In the genomic region with DNA sequence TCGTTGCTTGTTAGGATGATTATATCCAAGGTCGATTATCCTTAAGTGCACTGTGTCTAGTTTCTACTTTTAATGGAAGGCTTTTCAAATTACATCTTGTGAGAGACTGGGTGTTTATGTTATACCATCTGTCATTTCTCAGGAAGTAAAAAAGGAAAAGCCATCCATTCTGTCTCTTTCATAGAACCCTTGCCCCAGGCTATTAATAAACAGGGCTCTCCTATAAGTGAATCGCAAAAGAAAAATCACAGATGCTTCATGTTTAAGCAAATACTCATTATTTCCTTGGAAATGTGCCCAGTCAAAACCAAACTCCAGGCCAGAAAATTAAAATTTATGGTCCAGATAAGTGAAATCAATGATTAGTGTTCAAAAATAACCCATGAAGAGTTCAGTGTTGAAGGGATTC, we compare ENCODE assay signal across 10 cellular contexts. TPM values are rescaled to one million over a fixed set of nuclear protein-coding genes. Genes with fewer than 3 reads are reported as not detected.
DNase-seq lines count a peak whose midpoint lies in the region; ATAC-seq and TF ChIP-seq lines count a peak whose summit lies in the region.
"Had no signal": no experiment of that assay in that cellular context is flagged by ENCODE, and none has a peak within 500 bp of the region (broad histone marks: within the 10 kb centered on the region; RNA-seq: fewer than 3 reads in every experiment).

No MANE protein-coding gene starts in this region.

- ATAC-seq in SK-N-SH treated with all-trans-retinoic acid at 6 μM for 48 hours: peak; percentile 81
- no peak for ATAC-seq in GM19035 (IDR thresholded peaks at IDR 0.05; ENCODE audit: unreplicated experiment)

- H3K27ac Mint-ChIP-seq in mesothelial cell of epicardium: peak overlapping the region; percentile 63
- H3K27ac Mint-ChIP-seq: activated T-helper 2 cell treated with anti-CD3 and anti-CD28 coated beads, Interferon-gamma antibody, Interleukin-2, Interleukin-4, amounts not matched to agents 10 μg/mL and 5 μg/mL and 100 μg/mL, durations not matched to agents 14 hours and 24 hours and 36 hours; immature natural killer cell had no signal

- no peaks in the 10 kb centered on the region for H3K27me3 Mint-ChIP-seq in mesothelial cell of epicardium (ENCODE audit: low read depth)

- peaks cover 40% of the 10 kb centered on the region for H3K4me1 Mint-ChIP-seq in mesothelial cell of epicardium
- H3K4me1 Mint-ChIP-seq: immature natural killer cell had no signal

- no peak for TF ChIP-seq CTCF in mesothelial cell of epicardium (IDR thresholded peaks at IDR 0.05; ENCODE audit: unreplicated experiment)

- peak overlapping the region; percentile 0 for H3K4me3 Mint-ChIP-seq in mesothelial cell of epicardium
- H3K4me3 Mint-ChIP-seq: immature natural killer cell had no signal

- H3K36me3 Mint-ChIP-seq in mesothelial cell of epicardium: peaks cover 2% of the 10 kb centered on the region
- H3K36me3 Mint-ChIP-seq: immature natural killer cell had no signal

- H3K27ac ChIP-seq in caudate nucleus (ENCODE audit: low read depth, low read length): no peak overlapping the region

- H3K9me3 Mint-ChIP-seq in mesothelial cell of epicardium: no peaks in the 10 kb centered on the region
- H3K9me3 Mint-ChIP-seq: activated T-helper 2 cell treated with anti-CD3 and anti-CD28 coated beads, Interferon-gamma antibody, Interleukin-2, Interleukin-4, amounts not matched to agents 10 μg/mL and 5 μg/mL and 100 μg/mL, durations not matched to agents 14 hours and 24 hours and 36 hours; immature natural killer cell had no signal

- peak; percentile 8 for DNase-seq in Daoy (ENCODE audit: low read depth)
- DNase-seq in NCI-H1694 (lab: John Stamatoyannopoulos, UW): peak; percentile 94
- no peak for DNase-seq in mesothelial cell of epicardium (ENCODE audit: low spot score in 2 of 2, unreplicated experiment in 2 of 2)
- no peak for DNase-seq in DMS114 treated with DMSO at 0.1 percent for 48 hours (lab: John Stamatoyannopoulos, UW; ENCODE audit: unreplicated experiment)
- DNase-seq in caudate nucleus (lab: John Stamatoyannopoulos, UW): no peak
- DNase-seq in mucosa of gallbladder (ENCODE audit: low spot score): no peak
- DNase-seq: immature natural killer cell had no signal

TF ChIP-seq in SK-N-SH treated with all-trans-retinoic acid at 6 μM for 48 hours, 23 proteins besides CTCF, POLR2A, EP300 and RAD21 (continues in another document):
- peak; percentile 92 for TF ChIP-seq ZC3H10 (CRISPR knock-in tag; IDR thresholded peaks at IDR 0.05)
- TF ChIP-seq, protein P1, sequence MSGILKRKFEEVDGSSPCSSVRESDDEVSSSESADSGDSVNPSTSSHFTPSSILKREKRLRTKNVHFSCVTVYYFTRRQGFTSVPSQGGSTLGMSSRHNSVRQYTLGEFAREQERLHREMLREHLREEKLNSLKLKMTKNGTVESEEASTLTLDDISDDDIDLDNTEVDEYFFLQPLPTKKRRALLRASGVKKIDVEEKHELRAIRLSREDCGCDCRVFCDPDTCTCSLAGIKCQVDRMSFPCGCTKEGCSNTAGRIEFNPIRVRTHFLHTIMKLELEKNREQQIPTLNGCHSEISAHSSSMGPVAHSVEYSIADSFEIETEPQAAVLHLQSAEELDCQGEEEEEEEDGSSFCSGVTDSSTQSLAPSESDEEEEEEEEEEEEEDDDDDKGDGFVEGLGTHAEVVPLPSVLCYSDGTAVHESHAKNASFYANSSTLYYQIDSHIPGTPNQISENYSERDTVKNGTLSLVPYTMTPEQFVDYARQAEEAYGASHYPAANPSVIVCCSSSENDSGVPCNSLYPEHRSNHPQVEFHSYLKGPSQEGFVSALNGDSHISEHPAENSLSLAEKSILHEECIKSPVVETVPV (CRISPR knock-in tag; IDR thresholded peaks at IDR 0.05): peak; percentile 90
- no peak for TF ChIP-seq ZNF70 (CRISPR knock-in tag; IDR thresholded peaks at IDR 0.05)
- TF ChIP-seq BACH2 (CRISPR knock-in tag; IDR thresholded peaks at IDR 0.05; ENCODE audit: borderline replicate concordance): no peak
- TF ChIP-seq ZNF8 (CRISPR knock-in tag; IDR thresholded peaks at IDR 0.05): peak; percentile 65; the same call in 1 of the 2 replicates
- TF ChIP-seq RARB (CRISPR knock-in tag; IDR thresholded peaks at IDR 0.05): peak; percentile 70; the same call in 1 of the 2 replicates
- no peak for TF ChIP-seq ZNF565 (CRISPR knock-in tag; conservative IDR thresholded peaks at IDR 0.05; ENCODE audit: low read depth)
- TF ChIP-seq, protein P2, sequence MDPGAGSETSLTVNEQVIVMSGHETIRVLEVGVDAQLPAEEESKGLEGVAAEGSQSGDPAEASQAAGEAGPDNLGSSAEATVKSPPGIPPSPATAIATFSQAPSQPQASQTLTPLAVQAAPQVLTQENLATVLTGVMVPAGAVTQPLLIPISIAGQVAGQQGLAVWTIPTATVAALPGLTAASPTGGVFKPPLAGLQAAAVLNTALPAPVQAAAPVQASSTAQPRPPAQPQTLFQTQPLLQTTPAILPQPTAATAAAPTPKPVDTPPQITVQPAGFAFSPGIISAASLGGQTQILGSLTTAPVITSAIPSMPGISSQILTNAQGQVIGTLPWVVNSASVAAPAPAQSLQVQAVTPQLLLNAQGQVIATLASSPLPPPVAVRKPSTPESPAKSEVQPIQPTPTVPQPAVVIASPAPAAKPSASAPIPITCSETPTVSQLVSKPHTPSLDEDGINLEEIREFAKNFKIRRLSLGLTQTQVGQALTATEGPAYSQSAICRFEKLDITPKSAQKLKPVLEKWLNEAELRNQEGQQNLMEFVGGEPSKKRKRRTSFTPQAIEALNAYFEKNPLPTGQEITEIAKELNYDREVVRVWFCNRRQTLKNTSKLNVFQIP (CRISPR knock-in tag; IDR thresholded peaks at IDR 0.05; ENCODE audit: borderline replicate concordance, low read depth): no peak; the same call in 1 of the 2 replicates
- TF ChIP-seq TCF4 (CRISPR knock-in tag; IDR thresholded peaks at IDR 0.05; ENCODE audit: borderline replicate concordance): peak; percentile 95
- TF ChIP-seq CSDC2 (CRISPR knock-in tag; IDR thresholded peaks at IDR 0.05): no peak
- no peak for TF ChIP-seq PPARA (CRISPR knock-in tag; IDR thresholded peaks at IDR 0.05; ENCODE audit: borderline replicate concordance)
- TF ChIP-seq, protein P3, sequence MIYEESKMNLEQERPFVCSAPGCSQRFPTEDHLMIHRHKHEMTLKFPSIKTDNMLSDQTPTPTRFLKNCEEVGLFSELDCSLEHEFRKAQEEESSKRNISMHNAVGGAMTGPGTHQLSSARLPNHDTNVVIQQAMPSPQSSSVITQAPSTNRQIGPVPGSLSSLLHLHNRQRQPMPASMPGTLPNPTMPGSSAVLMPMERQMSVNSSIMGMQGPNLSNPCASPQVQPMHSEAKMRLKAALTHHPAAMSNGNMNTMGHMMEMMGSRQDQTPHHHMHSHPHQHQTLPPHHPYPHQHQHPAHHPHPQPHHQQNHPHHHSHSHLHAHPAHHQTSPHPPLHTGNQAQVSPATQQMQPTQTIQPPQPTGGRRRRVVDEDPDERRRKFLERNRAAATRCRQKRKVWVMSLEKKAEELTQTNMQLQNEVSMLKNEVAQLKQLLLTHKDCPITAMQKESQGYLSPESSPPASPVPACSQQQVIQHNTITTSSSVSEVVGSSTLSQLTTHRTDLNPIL (CRISPR knock-in tag; IDR thresholded peaks at IDR 0.05; ENCODE audit: low read depth): peak; percentile 83; the same call in 1 of the 2 replicates
- TF ChIP-seq GLIS3 (CRISPR knock-in tag; IDR thresholded peaks at IDR 0.05): no peak
- no peak for TF ChIP-seq OSR1 (CRISPR knock-in tag; IDR thresholded peaks at IDR 0.05)
- no peak for TF ChIP-seq ARNTL (CRISPR knock-in tag; IDR thresholded peaks at IDR 0.05; ENCODE audit: borderline replicate concordance, low read depth)
- TF ChIP-seq, protein P4, sequence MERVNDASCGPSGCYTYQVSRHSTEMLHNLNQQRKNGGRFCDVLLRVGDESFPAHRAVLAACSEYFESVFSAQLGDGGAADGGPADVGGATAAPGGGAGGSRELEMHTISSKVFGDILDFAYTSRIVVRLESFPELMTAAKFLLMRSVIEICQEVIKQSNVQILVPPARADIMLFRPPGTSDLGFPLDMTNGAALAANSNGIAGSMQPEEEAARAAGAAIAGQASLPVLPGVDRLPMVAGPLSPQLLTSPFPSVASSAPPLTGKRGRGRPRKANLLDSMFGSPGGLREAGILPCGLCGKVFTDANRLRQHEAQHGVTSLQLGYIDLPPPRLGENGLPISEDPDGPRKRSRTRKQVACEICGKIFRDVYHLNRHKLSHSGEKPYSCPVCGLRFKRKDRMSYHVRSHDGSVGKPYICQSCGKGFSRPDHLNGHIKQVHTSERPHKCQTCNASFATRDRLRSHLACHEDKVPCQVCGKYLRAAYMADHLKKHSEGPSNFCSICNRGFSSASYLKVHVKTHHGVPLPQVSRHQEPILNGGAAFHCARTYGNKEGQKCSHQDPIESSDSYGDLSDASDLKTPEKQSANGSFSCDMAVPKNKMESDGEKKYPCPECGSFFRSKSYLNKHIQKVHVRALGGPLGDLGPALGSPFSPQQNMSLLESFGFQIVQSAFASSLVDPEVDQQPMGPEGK (CRISPR knock-in tag; IDR thresholded peaks at IDR 0.05; ENCODE audit: borderline replicate concordance): peak; percentile 68; the same call in 1 of the 2 replicates
- TF ChIP-seq ESRRG (CRISPR knock-in tag; IDR thresholded peaks at IDR 0.05): no peak
- peak; percentile 97 for TF ChIP-seq ISL1 (CRISPR knock-in tag; IDR thresholded peaks at IDR 0.05)
- peak; percentile 91 for TF ChIP-seq SNAI2 (CRISPR knock-in tag; IDR thresholded peaks at IDR 0.05)
- TF ChIP-seq TOX (CRISPR knock-in tag; IDR thresholded peaks at IDR 0.05; ENCODE audit: borderline replicate concordance): peak; percentile 67; the same call in 1 of the 2 replicates
- no peak for TF ChIP-seq ZFP3 (CRISPR knock-in tag; IDR thresholded peaks at IDR 0.05)

RNA-seq across cellular contexts. Expression of a gene that starts 58.1 kb away (rescaled TPM):
- 44.5 and 84.3 TPM in 2 replicates for total RNA-seq in Daoy (2014; rRNA removed; shearing (Covaris generic))
- 65.8 to 68.4 TPM (median 67.4 TPM) in 3 replicates for total RNA-seq in mesothelial cell of epicardium
- 40.7 TPM for total RNA-seq in mucosa of gallbladder

Comparison
In these comparisons a context has a peak if more than half of its experiments do, and no peak if none do; other contexts are left out.
1. DNase-seq: peak in Daoy (single experiment) and NCI-H1694 (single experiment); none in mesothelial cell of epicardium (0 of 2), DMS114 treated with DMSO at 0.1 percent for 48 hours (single experiment), caudate nucleus (0 of 61) and mucosa of gallbladder (single experiment).